Comparison of ENCODE assay signal across 9 cellular contexts in the genomic region with DNA sequence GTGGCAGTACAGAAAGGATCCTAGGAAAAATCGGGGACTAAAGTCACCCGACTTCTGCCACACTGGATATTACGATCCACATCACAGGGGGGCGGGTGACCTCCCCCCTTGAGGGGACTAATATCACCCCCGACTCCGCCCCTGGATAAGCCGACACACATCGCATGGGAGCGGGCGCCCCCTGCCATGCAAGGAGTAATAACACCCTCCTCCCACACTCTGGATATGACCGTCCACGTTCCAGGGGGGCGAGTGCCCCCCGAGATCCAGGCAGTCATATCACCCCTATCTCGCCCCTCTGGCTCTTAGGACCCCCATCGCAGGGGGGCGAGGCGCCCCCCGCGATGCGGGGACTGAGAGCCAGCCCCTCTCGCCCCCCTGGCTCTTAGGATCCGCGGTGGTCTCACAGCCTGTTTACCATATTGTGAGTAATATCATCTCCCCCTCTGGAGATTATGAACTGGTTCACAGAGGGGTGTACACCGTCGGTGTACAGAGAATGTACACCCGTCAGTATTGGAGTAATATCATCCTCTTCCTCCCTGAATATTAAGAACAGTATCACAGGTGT.
DNase-seq lines count a peak whose midpoint lies in the region; ATAC-seq, FAIRE-seq and TF ChIP-seq lines count a peak whose summit lies in the region.
"Had no signal": no experiment of that assay in that cellular context is flagged by ENCODE, and none has a peak within 500 bp of the region (broad histone marks: within the 10 kb centered on the region; RNA-seq: fewer than 3 reads in every experiment).

No MANE protein-coding gene starts in this region.

- DNase-seq in activated CD4-positive, alpha-beta memory T cell treated with anti-CD3 and anti-CD28 coated beads for 36 hours: peak; percentile 39
- DNase-seq in activated CD4-positive, alpha-beta memory T cell treated with anti-CD3 and anti-CD28 coated beads, Interleukin-2, amount 10 ng/mL, durations not matched to agents 7 days and 5 days: no peak
- DNase-seq in activated CD8-positive, alpha-beta memory T cell treated with anti-CD3 and anti-CD28 coated beads, Interleukin-2, amount 50 U/mL, for 4 hours: peak; percentile 23
- DNase-seq in keratinocyte (ENCODE audit: low read depth, low spot score): no peak
- DNase-seq in tibial artery: no peak
- DNase-seq in amniotic stem cell (lab: John Stamatoyannopoulos, UW): no peak
- no peak for DNase-seq in SK-N-DZ (ENCODE audit: low spot score)

- no peaks in the 10 kb centered on the region for H3K4me1 ChIP-seq in keratinocyte (ENCODE audit: control insufficient read depth, extremely low read depth, insufficient read depth, low read length)
- no peaks in the 10 kb centered on the region for H3K4me1 ChIP-seq in tibial artery

- H4K20me1 ChIP-seq in keratinocyte (ENCODE audit: control insufficient read depth, extremely low read depth, insufficient read depth, low read length): no peaks in the 10 kb centered on the region

- H3K4me3 ChIP-seq in keratinocyte (ENCODE audit: control insufficient read depth in 2 of 3, extremely low read depth in 1 of 3, insufficient read depth in 2 of 3, low read depth in 1 of 3, low read length in 3 of 3) (no peak overlapping the region), tibial artery (no peak overlapping the region)

- ATAC-seq in GM18861 (IDR thresholded peaks at IDR 0.05; ENCODE audit: unreplicated experiment): no peak

- H3K9me3 Mint-ChIP-seq in activated CD4-positive, alpha-beta memory T cell treated with anti-CD3 and anti-CD28 coated beads for 36 hours: no peaks in the 10 kb centered on the region
- H3K9me3 Mint-ChIP-seq in activated CD4-positive, alpha-beta memory T cell treated with anti-CD3 and anti-CD28 coated beads, Interleukin-2, amount 10 ng/mL, durations not matched to agents 7 days and 5 days: no peaks in the 10 kb centered on the region
- H3K9me3 Mint-ChIP-seq: activated naive CD4-positive, alpha-beta T cell treated with anti-CD3 and anti-CD28 coated beads, Interleukin-2, amount 50 U/mL, for 72 hours had no signal

- no peak overlapping the region for H3K9ac ChIP-seq in keratinocyte (ENCODE audit: control insufficient read depth, extremely low read depth, insufficient read depth, low read length)

- dilution Hi-C loops in keratinocyte (cut with MboI; ENCODE audit: extremely low pct_ligation_motif_present, low sequenced_read_pairs): no loop called here

- H3K27ac ChIP-seq in keratinocyte (ENCODE audit: control insufficient read depth, insufficient read depth, low read length): no peak overlapping the region
- H3K27ac ChIP-seq in tibial artery: no peak overlapping the region

- H2AFZ ChIP-seq in keratinocyte (ENCODE audit: control insufficient read depth, low read length): no peak overlapping the region

- H3K4me1 Mint-ChIP-seq in activated CD4-positive, alpha-beta memory T cell treated with anti-CD3 and anti-CD28 coated beads for 36 hours (ENCODE audit: low read depth): no peaks in the 10 kb centered on the region
- no peaks in the 10 kb centered on the region for H3K4me1 Mint-ChIP-seq in activated CD4-positive, alpha-beta memory T cell treated with anti-CD3 and anti-CD28 coated beads, Interleukin-2, amount 10 ng/mL, durations not matched to agents 7 days and 5 days

- intact Hi-C loops in activated CD4-positive, alpha-beta memory T cell treated with anti-CD3 and anti-CD28 coated beads for 36 hours (cut with micrococcal nuclease): loop anchor here (2.0 to 10.0 kb wide), 2 partner anchors 79 to 625 kb away; no protein-coding TSS in a partner anchor
- intact Hi-C loops in tibial artery (cut with DNase I; ENCODE audit: low total_unique reads): no loop called here

- POLR2A ChIA-PET in activated CD4-positive, alpha-beta memory T cell treated with anti-CD3 and anti-CD28 coated beads for 36 hours (lab: Charles Lee): no interaction called here
- POLR2A ChIA-PET in activated CD4-positive, alpha-beta memory T cell treated with anti-CD3 and anti-CD28 coated beads, Interleukin-2, amount 10 ng/mL, durations not matched to agents 7 days and 5 days (lab: Charles Lee): no interaction called here

- H3K9me3 ChIP-seq in keratinocyte (ENCODE audit: control insufficient read depth, low read depth, low read length) (no peaks in the 10 kb centered on the region), tibial artery (no peaks in the 10 kb centered on the region)

- H3K27me3 Mint-ChIP-seq in activated CD4-positive, alpha-beta memory T cell treated with anti-CD3 and anti-CD28 coated beads for 36 hours: peaks cover 7% of the 10 kb centered on the region
- no peaks in the 10 kb centered on the region for H3K27me3 Mint-ChIP-seq in activated CD4-positive, alpha-beta memory T cell treated with anti-CD3 and anti-CD28 coated beads, Interleukin-2, amount 10 ng/mL, durations not matched to agents 7 days and 5 days

- no peaks in the 10 kb centered on the region for H3K36me3 Mint-ChIP-seq in activated CD4-positive, alpha-beta memory T cell treated with anti-CD3 and anti-CD28 coated beads for 36 hours
- H3K36me3 Mint-ChIP-seq in activated CD4-positive, alpha-beta memory T cell treated with anti-CD3 and anti-CD28 coated beads, Interleukin-2, amount 10 ng/mL, durations not matched to agents 7 days and 5 days (ENCODE audit: low read depth): no peaks in the 10 kb centered on the region
- H3K36me3 Mint-ChIP-seq: activated naive CD4-positive, alpha-beta T cell treated with anti-CD3 and anti-CD28 coated beads, Interleukin-2, amount 50 U/mL, for 72 hours had no signal

- no peak for FAIRE-seq in keratinocyte (lab: Jason Lieb, UNC)

- CTCF ChIA-PET in activated CD4-positive, alpha-beta memory T cell treated with anti-CD3 and anti-CD28 coated beads for 36 hours (lab: Charles Lee): no interaction called here
- CTCF ChIA-PET in activated CD4-positive, alpha-beta memory T cell treated with anti-CD3 and anti-CD28 coated beads, Interleukin-2, amount 10 ng/mL, durations not matched to agents 7 days and 5 days (lab: Charles Lee): no interaction called here

- H3K36me3 ChIP-seq in keratinocyte (ENCODE audit: control insufficient read depth in 2 of 2, extremely low read depth in 1 of 2, insufficient read depth in 2 of 2, low read length in 2 of 2): no peaks in the 10 kb centered on the region
- no peaks in the 10 kb centered on the region for H3K36me3 ChIP-seq in tibial artery

- no peak overlapping the region for H3K27ac Mint-ChIP-seq in activated CD4-positive, alpha-beta memory T cell treated with anti-CD3 and anti-CD28 coated beads for 36 hours
- H3K27ac Mint-ChIP-seq in activated CD4-positive, alpha-beta memory T cell treated with anti-CD3 and anti-CD28 coated beads, Interleukin-2, amount 10 ng/mL, durations not matched to agents 7 days and 5 days: no peak overlapping the region
- H3K27ac Mint-ChIP-seq: activated naive CD4-positive, alpha-beta T cell treated with anti-CD3 and anti-CD28 coated beads, Interleukin-2, amount 50 U/mL, for 72 hours had no signal

- H3K27me3 ChIP-seq in keratinocyte (ENCODE audit: control insufficient read depth, extremely low read depth, insufficient read depth, low read length): no peaks in the 10 kb centered on the region
- H3K27me3 ChIP-seq in tibial artery: no peaks in the 10 kb centered on the region

- H3K4me2 ChIP-seq in keratinocyte (ENCODE audit: control insufficient read depth, extremely low read depth, insufficient read depth, low read depth, low read length): no peak overlapping the region

- H3K9me1 ChIP-seq in keratinocyte (ENCODE audit: control insufficient read depth, extremely low read depth, insufficient read depth, low read length): no peaks in the 10 kb centered on the region

- no peaks in the 10 kb centered on the region for H3K79me2 ChIP-seq in keratinocyte (ENCODE audit: control insufficient read depth, insufficient read depth, low read length)

- peak; percentile 17 to 64 (median 55) for TF ChIP-seq CTCF in keratinocyte (optimal IDR thresholded peaks at IDR 0.05 in 1 of 3, IDR thresholded peaks at IDR 0.05 in 1 of 3, conservative IDR thresholded peaks at IDR 0.05 in 1 of 3; ENCODE audit: extremely low read depth in 1 of 3, insufficient read depth in 2 of 3, low read length in 3 of 3)
- peak; percentile 9 to 11 for TF ChIP-seq CTCF in tibial artery (IDR thresholded peaks at IDR 0.05)

- H3K4me3 Mint-ChIP-seq in activated CD4-positive, alpha-beta memory T cell treated with anti-CD3 and anti-CD28 coated beads for 36 hours: no peak overlapping the region
- H3K4me3 Mint-ChIP-seq in activated CD4-positive, alpha-beta memory T cell treated with anti-CD3 and anti-CD28 coated beads, Interleukin-2, amount 10 ng/mL, durations not matched to agents 7 days and 5 days: no peak overlapping the region

Comparison
In these comparisons a context has a peak if more than half of its experiments do, and no peak if none do; other contexts are left out.
1. DNase-seq: peak in activated CD4-positive, alpha-beta memory T cell treated with anti-CD3 and anti-CD28 coated beads for 36 hours (single experiment) and activated CD8-positive, alpha-beta memory T cell treated with anti-CD3 and anti-CD28 coated beads, Interleukin-2, amount 50 U/mL, for 4 hours (single experiment); none in activated CD4-positive, alpha-beta memory T cell treated with anti-CD3 and anti-CD28 coated beads, Interleukin-2, amount 10 ng/mL, durations not matched to agents 7 days and 5 days (single experiment), keratinocyte (single experiment), tibial artery (0 of 2), amniotic stem cell (single experiment) and SK-N-DZ (single experiment).